In the genomic region with DNA sequence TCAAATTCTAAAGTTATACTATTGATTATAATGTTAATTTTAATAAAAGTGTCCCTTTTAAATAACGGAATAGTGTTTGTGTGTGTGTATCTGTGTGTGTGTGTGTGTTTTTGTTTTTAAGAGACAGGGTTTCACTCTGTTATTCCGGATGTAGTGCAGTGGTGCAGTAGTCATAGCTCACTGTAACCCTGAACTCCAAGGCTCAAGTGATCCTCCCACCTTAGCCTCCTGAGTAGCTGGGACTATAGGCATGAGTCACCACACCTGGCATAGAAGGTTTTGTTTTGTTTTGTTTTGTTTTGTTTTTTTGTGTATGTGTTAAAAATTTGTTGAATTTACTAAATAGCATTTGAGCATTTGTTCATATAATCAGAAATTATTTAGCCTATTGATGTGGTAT, we compare ENCODE assay signal across 18 cellular contexts.
A peak's percentile ranks its signal among the peaks of the same experiment; 100 is the strongest.
DNase-seq lines count a peak whose midpoint lies in the region; ATAC-seq and TF ChIP-seq lines count a peak whose summit lies in the region.
"Had no signal": no experiment of that assay in that cellular context is flagged by ENCODE, and none has a peak within 500 bp of the region (broad histone marks: within the 10 kb centered on the region; RNA-seq: fewer than 3 reads in every experiment).

No MANE protein-coding gene starts in this region.

- H3K27me3 Mint-ChIP-seq in activated CD8-positive, alpha-beta memory T cell treated with anti-CD3 and anti-CD28 coated beads, Interleukin-2, amount 10 ng/mL, durations not matched to agents 7 days and 5 days: no peaks in the 10 kb centered on the region

- H3K9ac ChIP-seq in mammary epithelial cell (ENCODE audit: insufficient read depth, low read length): no peak overlapping the region

- peaks cover 11% of the 10 kb centered on the region for H3K4me1 ChIP-seq in mammary epithelial cell (ENCODE audit: insufficient read depth, low read length)

- no peak overlapping the region for H3K27ac ChIP-seq in mammary epithelial cell (ENCODE audit: insufficient read depth, low read depth, low read length)
- H3K27ac ChIP-seq: SJSA1 had no signal

- no peak for TF ChIP-seq CTCF in mammary epithelial cell (conservative IDR thresholded peaks at IDR 0.05 in 1 of 2, IDR thresholded peaks at IDR 0.05 in 1 of 2; ENCODE audit: extremely low read depth in 1 of 2, insufficient read depth in 1 of 2, low read depth in 1 of 2, low read length in 2 of 2)

- intact Hi-C loops in mammary epithelial cell (cut with micrococcal nuclease) (no loop called here), left colon (cut with DNase I, micrococcal nuclease) (no loop called here)

- H3K79me2 ChIP-seq in mammary epithelial cell (ENCODE audit: insufficient read depth, low read length): no peaks in the 10 kb centered on the region

- in situ Hi-C loops in mammary epithelial cell (cut with MboI; ENCODE audit: low sequenced_read_pairs in 2 of 2): no loop called here

- dilution Hi-C loops in mammary epithelial cell (cut with HindIII; ENCODE audit: low sequenced_read_pairs): no loop called here

- no peak overlapping the region for H2AFZ ChIP-seq in mammary epithelial cell (ENCODE audit: low read depth, low read length)

- no peak overlapping the region for H3K4me3 Mint-ChIP-seq in activated CD8-positive, alpha-beta memory T cell treated with anti-CD3 and anti-CD28 coated beads, Interleukin-2, amount 10 ng/mL, durations not matched to agents 7 days and 5 days

- BruUV-seq in mammary epithelial cell (replicated peaks; lab: Mats Ljungman, UMichigan): no TSS peak

- H3K9me3 Mint-ChIP-seq in activated CD8-positive, alpha-beta memory T cell treated with anti-CD3 and anti-CD28 coated beads, Interleukin-2, amount 10 ng/mL, durations not matched to agents 7 days and 5 days (ENCODE audit: low read depth): no peaks in the 10 kb centered on the region

- H3K27ac Mint-ChIP-seq in activated CD8-positive, alpha-beta memory T cell treated with anti-CD3 and anti-CD28 coated beads, Interleukin-2, amount 10 ng/mL, durations not matched to agents 7 days and 5 days: no peak overlapping the region

- peaks cover under 1% of the 10 kb centered on the region for H3K36me3 ChIP-seq in mammary epithelial cell (ENCODE audit: insufficient read depth, low read length)

- WGBS in mammary epithelial cell (ENCODE audit: low coverage, missing lambda C conversion rate): 97% methylated on average over 2 of the region's 2 CpGs

- H3K36me3 Mint-ChIP-seq in activated CD8-positive, alpha-beta memory T cell treated with anti-CD3 and anti-CD28 coated beads, Interleukin-2, amount 10 ng/mL, durations not matched to agents 7 days and 5 days: peaks cover 34% of the 10 kb centered on the region

- no peaks in the 10 kb centered on the region for H3K27me3 ChIP-seq in mammary epithelial cell (ENCODE audit: insufficient read depth, low read length)
- H3K27me3 ChIP-seq: SJSA1 had no signal

- no peak overlapping the region for H3K4me2 ChIP-seq in mammary epithelial cell (ENCODE audit: insufficient read depth, low read depth, low read length)

- H3K4me1 Mint-ChIP-seq in activated CD8-positive, alpha-beta memory T cell treated with anti-CD3 and anti-CD28 coated beads, Interleukin-2, amount 10 ng/mL, durations not matched to agents 7 days and 5 days: peaks cover 8% of the 10 kb centered on the region

- no peaks in the 10 kb centered on the region for H4K20me1 ChIP-seq in mammary epithelial cell (ENCODE audit: insufficient read depth, low read length)

- H3K9me3 ChIP-seq in mammary epithelial cell (replicated peaks; ENCODE audit: insufficient read depth, low read length): no peaks in the 10 kb centered on the region
- H3K9me3 ChIP-seq: SJSA1 had no signal

- H3K4me3 ChIP-seq in mammary epithelial cell (replicated peaks in 1 of 3; ENCODE audit: insufficient read depth in 1 of 3, low read depth in 2 of 3, low read length in 3 of 3): no peak overlapping the region
- H3K4me3 ChIP-seq: SJSA1 had no signal

- ATAC-seq in activated CD8-positive, alpha-beta memory T cell treated with anti-CD3 and anti-CD28 coated beads, Interleukin-2, amount 10 ng/mL, durations not matched to agents 7 days and 5 days: peak; percentile 36
- ATAC-seq in left colon: no peak
- ATAC-seq: HepG2, Right ventricle myocardium inferior had no signal

- no peak for DNase-seq in activated CD8-positive, alpha-beta memory T cell treated with anti-CD3 and anti-CD28 coated beads, Interleukin-2, amount 10 ng/mL, durations not matched to agents 7 days and 5 days
- DNase-seq in activated CD8-positive, alpha-beta memory T cell treated with anti-CD3 and anti-CD28 coated beads for 24 hours: no peak
- DNase-seq in NCI-H226: peak; percentile 28
- DNase-seq in mammary epithelial cell: peak; percentile 37
- no peak for DNase-seq in NCI-H2029 (lab: John Stamatoyannopoulos, UW)
- DNase-seq in SIG-M5 (lab: John Stamatoyannopoulos, UW): no peak
- DNase-seq in left colon: no peak
- DNase-seq: 8988T, Calu3, KBM-7, MM.1S, NCI-H2081, NCI-H2227 treated with DMSO at 0.1 percent for 48 hours, NCI-H510A, NCI-H69 had no signal

- CTCF ChIA-PET in activated CD8-positive, alpha-beta memory T cell treated with anti-CD3 and anti-CD28 coated beads, Interleukin-2, amount 10 ng/mL, durations not matched to agents 7 days and 5 days (lab: Charles Lee): no interaction called here
- CTCF ChIA-PET in mammary epithelial cell (lab: Charles Lee; ENCODE audit: low non-redundant PET): no interaction called here

Comparison
In these comparisons a context has a peak if more than half of its experiments do, and no peak if none do; other contexts are left out.
1. DNase-seq: peak in NCI-H226 (single experiment) and mammary epithelial cell (single experiment); none in activated CD8-positive, alpha-beta memory T cell treated with anti-CD3 and anti-CD28 coated beads, Interleukin-2, amount 10 ng/mL, durations not matched to agents 7 days and 5 days (single experiment), activated CD8-positive, alpha-beta memory T cell treated with anti-CD3 and anti-CD28 coated beads for 24 hours (single experiment), NCI-H2029 (single experiment), SIG-M5 (single experiment) and left colon (0 of 2).